ENCODE assay signal across 24 cellular contexts in genomic region chr6:48086187-48086586, GRCh38. TPM values are rescaled to one million over a fixed set of nuclear protein-coding genes. Genes with fewer than 3 reads are reported as not detected.
DNase-seq lines count a peak whose midpoint lies in the region; ATAC-seq and TF ChIP-seq lines count a peak whose summit lies in the region.
"Had no signal": no experiment of that assay in that cellular context is flagged by ENCODE, and none has a peak within 500 bp of the region (broad histone marks: within the 10 kb centered on the region; RNA-seq: fewer than 3 reads in every experiment).

No MANE protein-coding gene starts in this region.

- no peaks in the 10 kb centered on the region for H3K4me1 ChIP-seq in CD8-positive, alpha-beta memory T cell (ENCODE audit: insufficient read depth, low read length)
- H3K4me1 ChIP-seq: BLaER1 treated with 17β-estradiol and CSF1 and Interleukin-3, amounts not matched to agents 10 nM and 100 nM; spleen had no signal

- H3K36me3 ChIP-seq in brain microvascular endothelial cell (replicated peaks) = no peaks in the 10 kb centered on the region
- no peaks in the 10 kb centered on the region for H3K36me3 ChIP-seq in kidney epithelial cell (ENCODE audit: control insufficient read depth, insufficient read depth, low read length)
- H3K36me3 ChIP-seq in CD8-positive, alpha-beta memory T cell (ENCODE audit: insufficient read depth, low read length) = no peaks in the 10 kb centered on the region
- H3K36me3 ChIP-seq: BLaER1 treated with 17β-estradiol and CSF1 and Interleukin-3, amounts not matched to agents 10 nM and 100 nM; spleen had no signal

- POLR2A ChIA-PET in CD8-positive, alpha-beta memory T cell (lab: Charles Lee) = no interaction called here

- H3K4me1 Mint-ChIP-seq in CD8-positive, alpha-beta memory T cell = no peaks in the 10 kb centered on the region
- H3K4me1 Mint-ChIP-seq: activated naive CD4-positive, alpha-beta T cell treated with anti-CD3 and anti-CD28 coated beads, Interleukin-2, amount 10 ng/mL, durations not matched to agents 7 days and 5 days; GM23338 had no signal

- no peak overlapping the region for H3K4me3 Mint-ChIP-seq in CD8-positive, alpha-beta memory T cell
- H3K4me3 Mint-ChIP-seq: activated naive CD4-positive, alpha-beta T cell treated with anti-CD3 and anti-CD28 coated beads, Interleukin-2, amount 10 ng/mL, durations not matched to agents 7 days and 5 days; GM23338 had no signal

- no peak for ATAC-seq in GM18498 (IDR thresholded peaks at IDR 0.05; ENCODE audit: unreplicated experiment)
- no peak for ATAC-seq in HG03378 (IDR thresholded peaks at IDR 0.05; ENCODE audit: unreplicated experiment)
- ATAC-seq: GM23338 had no signal

- H3K27me3 ChIP-seq in brain microvascular endothelial cell (replicated peaks) (no peaks in the 10 kb centered on the region), kidney epithelial cell (ENCODE audit: control insufficient read depth, insufficient read depth, low read length) (no peaks in the 10 kb centered on the region)
- H3K27me3 ChIP-seq in CD8-positive, alpha-beta memory T cell (ENCODE audit: insufficient read depth, low read length, poor library complexity, severe bottlenecking) = no peaks in the 10 kb centered on the region
- H3K27me3 ChIP-seq: BLaER1 treated with 17β-estradiol and CSF1 and Interleukin-3, amounts not matched to agents 10 nM and 100 nM; spleen had no signal

- H3K36me3 Mint-ChIP-seq in CD8-positive, alpha-beta memory T cell = no peaks in the 10 kb centered on the region
- H3K36me3 Mint-ChIP-seq: activated naive CD4-positive, alpha-beta T cell treated with anti-CD3 and anti-CD28 coated beads, Interleukin-2, amount 10 ng/mL, durations not matched to agents 7 days and 5 days had no signal

- in situ Hi-C loops in brain microvascular endothelial cell (cut with HindIII; ENCODE audit: low pct_ligation_motif_present, low sequenced_read_pairs) = no loop called here

- DNase-seq in LNCaP clone FGC (ENCODE audit: low read depth) (no peak), brain microvascular endothelial cell (no peak), kidney epithelial cell (ENCODE audit: low read depth) (no peak), NCI-H524 treated with DMSO at 0.1 percent for 48 hours (lab: John Stamatoyannopoulos, UW) (no peak)
- no peak for DNase-seq in CD8-positive, alpha-beta memory T cell
- DNase-seq: activated CD4-positive, alpha-beta T cell treated with anti-CD3 and anti-CD28 coated beads for 48 hours; activated naive CD4-positive, alpha-beta T cell treated with anti-CD3 and anti-CD28 coated beads, Interleukin-2, amount 10 ng/mL, durations not matched to agents 7 days and 5 days; activated T-cell treated with anti-CD3 and anti-CD28 coated beads, Interleukin-2, amount 50 U/mL, for 48 hours; erythroblast; kidney glomerular epithelial cell; NCI-H1436 treated with DMSO at 0.1 percent for 48 hours; NCI-H524; Right ventricle myocardium superior; spleen; stimulated activated CD4-positive, alpha-beta T cell treated with anti-CD3 and anti-CD28 coated beads, Interleukin-4, amount 100 ng/mL, for 24 hours; stimulated activated naive CD4-positive, alpha-beta T cell treated with Interleukin-2 at 50 U/mL for 16 hours; T-helper 1 cell had no signal

- no peaks in the 10 kb centered on the region for H3K9me3 ChIP-seq in CD8-positive, alpha-beta memory T cell (ENCODE audit: low read length)

- CTCF ChIA-PET in CD8-positive, alpha-beta memory T cell (lab: Charles Lee) = no interaction called here

- peaks cover 0 to 3% (median 0%) of the 10 kb centered on the region in 5 donors for H3K9me3 Mint-ChIP-seq in CD8-positive, alpha-beta memory T cell
- H3K9me3 Mint-ChIP-seq: activated naive CD4-positive, alpha-beta T cell treated with anti-CD3 and anti-CD28 coated beads, Interleukin-2, amount 10 ng/mL, durations not matched to agents 7 days and 5 days had no signal

- no peaks in the 10 kb centered on the region for H3K27me3 Mint-ChIP-seq in CD8-positive, alpha-beta memory T cell
- H3K27me3 Mint-ChIP-seq: activated naive CD4-positive, alpha-beta T cell treated with anti-CD3 and anti-CD28 coated beads, Interleukin-2, amount 10 ng/mL, durations not matched to agents 7 days and 5 days had no signal

- no peak overlapping the region for H3K27ac Mint-ChIP-seq in CD8-positive, alpha-beta memory T cell
- H3K27ac Mint-ChIP-seq: activated naive CD4-positive, alpha-beta T cell treated with anti-CD3 and anti-CD28 coated beads, Interleukin-2, amount 10 ng/mL, durations not matched to agents 7 days and 5 days; GM23338 had no signal

- H3K4me3 ChIP-seq in LNCaP clone FGC (ENCODE audit: low read depth, low read length) = no peak overlapping the region
- H3K4me3 ChIP-seq in brain microvascular endothelial cell (ENCODE audit: low read depth, low read length) = no peak overlapping the region
- no peak overlapping the region for H3K4me3 ChIP-seq in kidney epithelial cell (ENCODE audit: low read depth, low read length)
- H3K4me3 ChIP-seq in CD8-positive, alpha-beta memory T cell (ENCODE audit: low read length) = no peak overlapping the region
- H3K4me3 ChIP-seq: BLaER1 treated with 17β-estradiol and CSF1 and Interleukin-3, amounts not matched to agents 10 nM and 100 nM; GM23338; lung; spleen had no signal

- peak; percentile 24; the same call in 1 of the 2 replicates for TF ChIP-seq CTCF in 22Rv1 (IDR thresholded peaks at IDR 0.05)
- peak; percentile 30; the same call in 1 of the 2 replicates for TF ChIP-seq CTCF in LNCaP clone FGC (IDR thresholded peaks at IDR 0.05; ENCODE audit: control insufficient read depth, extremely low read depth, insufficient read depth)
- peak; percentile 52 for TF ChIP-seq CTCF in brain microvascular endothelial cell (IDR thresholded peaks at IDR 0.05; ENCODE audit: low read depth, low read length, missing control alignments)
- peak; percentile 18 for TF ChIP-seq CTCF in kidney epithelial cell (IDR thresholded peaks at IDR 0.05; ENCODE audit: insufficient read depth, low read length, poor library complexity, severe bottlenecking)

- H3K27ac ChIP-seq in 22Rv1 (no peak overlapping the region), brain microvascular endothelial cell (no peak overlapping the region)
- no peak overlapping the region for H3K27ac ChIP-seq in CD8-positive, alpha-beta memory T cell (ENCODE audit: low read depth, low read length)
- H3K27ac ChIP-seq: BLaER1 treated with 17β-estradiol and CSF1 and Interleukin-3, amounts not matched to agents 10 nM and 100 nM; spleen had no signal

RNA-seq across cellular contexts. Expression of gene PTCHD4, which starts 24.8 kb away (rescaled TPM):
- 3.0 and 3.4 TPM in 2 replicates for total RNA-seq in kidney epithelial cell
- total RNA-seq in CD8-positive, alpha-beta memory T cell = not detected
- not detected for polyA plus RNA-seq in CD8-positive, alpha-beta memory T cell
- total RNA-seq: Daoy had no signal
